In the genomic region with DNA sequence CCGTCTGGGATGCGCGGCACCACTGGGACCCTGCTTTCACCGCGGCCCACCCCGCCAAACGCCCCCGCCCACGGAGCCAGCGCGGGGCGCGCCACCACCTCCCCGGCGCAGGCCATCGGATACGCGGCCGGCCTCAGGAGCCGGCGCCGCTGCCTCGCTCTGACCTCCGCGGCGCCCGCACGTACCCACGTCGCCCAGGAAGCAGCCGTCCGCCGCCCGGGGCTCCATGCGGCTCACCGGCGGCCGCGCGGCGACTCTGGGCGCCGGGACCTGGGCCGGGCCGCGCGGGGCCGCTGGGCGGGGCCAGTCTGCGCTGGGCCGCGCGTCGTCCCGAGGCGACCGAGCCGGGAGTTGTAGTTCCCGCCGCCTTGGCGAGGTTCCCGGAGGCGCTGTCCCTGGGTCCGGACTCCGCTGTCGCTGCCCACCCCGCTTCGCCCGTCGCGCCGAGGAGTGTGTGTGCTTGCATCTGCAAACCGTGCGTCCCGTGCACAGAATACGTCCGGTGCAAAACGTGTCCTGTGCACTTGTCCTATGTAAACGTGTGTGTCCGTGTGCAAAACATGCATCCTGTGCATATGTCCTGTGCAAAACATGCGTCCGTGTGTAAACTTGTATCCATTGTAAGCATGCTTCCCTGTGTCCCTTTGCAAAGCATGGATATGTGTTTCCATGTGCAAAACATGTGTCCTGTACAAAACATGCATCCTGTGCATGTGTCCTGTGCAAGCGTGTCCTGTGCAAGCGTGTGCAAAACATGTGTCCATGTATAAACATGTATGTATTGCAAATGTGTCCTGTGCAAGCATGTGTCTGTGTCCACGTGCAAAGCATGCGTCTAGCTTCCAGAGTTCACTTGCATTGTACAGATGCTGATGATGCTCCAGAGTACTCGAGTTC, we compare ENCODE assay signal across 2 cellular contexts.
A peak's percentile ranks its signal among the peaks of the same experiment; 100 is the strongest.
TF ChIP-seq lines count a peak whose summit lies in the region.

ASB13 (minus strand) TSS at position 272 of the 897 bp plus-strand sequence; CDS start at position 228, 44 bp downstream.

TF ChIP-seq in GM23338, 12 proteins besides CTCF, POLR2A, EP300 and RAD21:
- TF ChIP-seq, protein P1, sequence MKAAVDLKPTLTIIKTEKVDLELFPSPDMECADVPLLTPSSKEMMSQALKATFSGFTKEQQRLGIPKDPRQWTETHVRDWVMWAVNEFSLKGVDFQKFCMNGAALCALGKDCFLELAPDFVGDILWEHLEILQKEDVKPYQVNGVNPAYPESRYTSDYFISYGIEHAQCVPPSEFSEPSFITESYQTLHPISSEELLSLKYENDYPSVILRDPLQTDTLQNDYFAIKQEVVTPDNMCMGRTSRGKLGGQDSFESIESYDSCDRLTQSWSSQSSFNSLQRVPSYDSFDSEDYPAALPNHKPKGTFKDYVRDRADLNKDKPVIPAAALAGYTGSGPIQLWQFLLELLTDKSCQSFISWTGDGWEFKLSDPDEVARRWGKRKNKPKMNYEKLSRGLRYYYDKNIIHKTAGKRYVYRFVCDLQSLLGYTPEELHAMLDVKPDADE (IDR thresholded peaks at IDR 0.05), result peak; percentile 43; the same call in 1 of the 2 replicates
- TF ChIP-seq EZH2 (IDR thresholded peaks at IDR 0.05; ENCODE audit: low read depth, unreplicated experiment) (peak; percentile 19), CREB1 (CRISPR knock-in tag; IDR thresholded peaks at IDR 0.05; ENCODE audit: low read depth) (peak; percentile 85), POLR2AphosphoS5 (IDR thresholded peaks at IDR 0.05; ENCODE audit: low read depth) (peak; percentile 54; the same call in 1 of the 2 replicates), STAT1 (IDR thresholded peaks at IDR 0.05; ENCODE audit: unreplicated experiment) (no peak)
- TF ChIP-seq, protein P2, sequence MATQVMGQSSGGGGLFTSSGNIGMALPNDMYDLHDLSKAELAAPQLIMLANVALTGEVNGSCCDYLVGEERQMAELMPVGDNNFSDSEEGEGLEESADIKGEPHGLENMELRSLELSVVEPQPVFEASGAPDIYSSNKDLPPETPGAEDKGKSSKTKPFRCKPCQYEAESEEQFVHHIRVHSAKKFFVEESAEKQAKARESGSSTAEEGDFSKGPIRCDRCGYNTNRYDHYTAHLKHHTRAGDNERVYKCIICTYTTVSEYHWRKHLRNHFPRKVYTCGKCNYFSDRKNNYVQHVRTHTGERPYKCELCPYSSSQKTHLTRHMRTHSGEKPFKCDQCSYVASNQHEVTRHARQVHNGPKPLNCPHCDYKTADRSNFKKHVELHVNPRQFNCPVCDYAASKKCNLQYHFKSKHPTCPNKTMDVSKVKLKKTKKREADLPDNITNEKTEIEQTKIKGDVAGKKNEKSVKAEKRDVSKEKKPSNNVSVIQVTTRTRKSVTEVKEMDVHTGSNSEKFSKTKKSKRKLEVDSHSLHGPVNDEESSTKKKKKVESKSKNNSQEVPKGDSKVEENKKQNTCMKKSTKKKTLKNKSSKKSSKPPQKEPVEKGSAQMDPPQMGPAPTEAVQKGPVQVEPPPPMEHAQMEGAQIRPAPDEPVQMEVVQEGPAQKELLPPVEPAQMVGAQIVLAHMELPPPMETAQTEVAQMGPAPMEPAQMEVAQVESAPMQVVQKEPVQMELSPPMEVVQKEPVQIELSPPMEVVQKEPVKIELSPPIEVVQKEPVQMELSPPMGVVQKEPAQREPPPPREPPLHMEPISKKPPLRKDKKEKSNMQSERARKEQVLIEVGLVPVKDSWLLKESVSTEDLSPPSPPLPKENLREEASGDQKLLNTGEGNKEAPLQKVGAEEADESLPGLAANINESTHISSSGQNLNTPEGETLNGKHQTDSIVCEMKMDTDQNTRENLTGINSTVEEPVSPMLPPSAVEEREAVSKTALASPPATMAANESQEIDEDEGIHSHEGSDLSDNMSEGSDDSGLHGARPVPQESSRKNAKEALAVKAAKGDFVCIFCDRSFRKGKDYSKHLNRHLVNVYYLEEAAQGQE (IDR thresholded peaks at IDR 0.05; ENCODE audit: unreplicated experiment), result no peak

TF ChIP-seq in endothelial cell of umbilical vein, 7 proteins besides CTCF, POLR2A, EP300 and RAD21:
- TF ChIP-seq EZH2 (IDR thresholded peaks at IDR 0.05; ENCODE audit: borderline replicate concordance, low read depth, low read length, severe bottlenecking), result no peak
- TF ChIP-seq, protein P3, sequence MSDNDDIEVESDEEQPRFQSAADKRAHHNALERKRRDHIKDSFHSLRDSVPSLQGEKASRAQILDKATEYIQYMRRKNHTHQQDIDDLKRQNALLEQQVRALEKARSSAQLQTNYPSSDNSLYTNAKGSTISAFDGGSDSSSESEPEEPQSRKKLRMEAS (IDR thresholded peaks at IDR 0.05; ENCODE audit: insufficient read depth, insufficient read length), result peak; percentile 61
- no peak for TF ChIP-seq MYC (IDR thresholded peaks at IDR 0.05; ENCODE audit: low read depth, low read length)
